ENCODE assay signal across 8 cellular contexts in genomic region chr22:18000441-18001039, GRCh38. TPM values are rescaled to one million over a fixed set of nuclear protein-coding genes. Genes with fewer than 3 reads are reported as not detected.
DNase-seq lines count a peak whose midpoint lies in the region; ATAC-seq, FAIRE-seq and TF ChIP-seq lines count a peak whose summit lies in the region.

No MANE protein-coding gene starts in this region.

- no peak for TF ChIP-seq CTCF in A549 (IDR thresholded peaks at IDR 0.05)
- 0 out of 2 replicates have a peak, but pooled peaks have one; percentile 4 for TF ChIP-seq CTCF in HEK293 (tag by site-specific recombination; IDR thresholded peaks at IDR 0.05)
- no peak for TF ChIP-seq CTCF in esophagus muscularis mucosa (IDR thresholded peaks at IDR 0.05)

- H3K18ac ChIP-seq in neuronal stem cell (ENCODE audit: low read length), result peak overlapping the region; percentile 98

- 0% methylated on average over 21 of the region's 52 CpGs for WGBS in A549 (ENCODE audit: missing lambda C conversion rate)
- under 1% methylated on average over 27 of the region's 52 CpGs for WGBS in esophagus muscularis mucosa
- no CpG with 5 or more reads among the region's 52 CpGs for WGBS in neuronal stem cell (ENCODE audit: extremely low coverage in 2 of 2, insufficient read length in 2 of 2, insufficient replicate concordance in 1 of 2), 2 donors

- peak overlapping the region; percentile 94 for H3K4me3 ChIP-seq in A549
- peak overlapping the region; percentile 92 for H3K4me3 ChIP-seq in HEK293 (ENCODE audit: low read depth, low read length)
- H3K4me3 ChIP-seq in esophagus muscularis mucosa, result peak overlapping the region; percentile 77 to 94 (median 89)
- H3K4me3 ChIP-seq in neuronal stem cell (ENCODE audit: low read length in 2 of 2), result peak overlapping the region; percentile 66 to 91

- no peak for FAIRE-seq in A549 (lab: Jason Lieb, UNC)

- no peak overlapping the region for H2BK12ac ChIP-seq in neuronal stem cell (ENCODE audit: low read length)

- H4K8ac ChIP-seq in neuronal stem cell (ENCODE audit: low read depth, low read length), result no peak overlapping the region

- H3K9ac ChIP-seq in neuronal stem cell (ENCODE audit: low read depth, low read length, poor library complexity), result peak overlapping the region; percentile 92

- peak overlapping the region; percentile 95 for H3K23ac ChIP-seq in neuronal stem cell (ENCODE audit: low read depth, low read length, poor library complexity)

- H3K14ac ChIP-seq in neuronal stem cell (ENCODE audit: low read length), result peak overlapping the region; percentile 77

- TF ChIP-seq EP300 in A549 (IDR thresholded peaks at IDR 0.05), result no peak
- no peak for TF ChIP-seq EP300 in esophagus muscularis mucosa (IDR thresholded peaks at IDR 0.05)

- peaks cover 26% of the 10 kb centered on the region for H3K4me1 ChIP-seq in A549
- H3K4me1 ChIP-seq in HEK293 (ENCODE audit: control insufficient read depth, insufficient read depth, low read length), result peaks cover 6% of the 10 kb centered on the region; the same call in 1 of the 2 replicates
- H3K4me1 ChIP-seq in esophagus muscularis mucosa, result peaks cover 26 to 48% (median 43%) of the 10 kb centered on the region in 4 donors
- peaks cover 3% of the 10 kb centered on the region in 2 donors for H3K4me1 ChIP-seq in neuronal stem cell (ENCODE audit: control insufficient read depth in 2 of 2, insufficient read depth in 1 of 2, low read depth in 1 of 2, low read length in 2 of 2)

- intact Hi-C loops in esophagus muscularis mucosa (cut with DNase I), result loop anchor here (2.0 to 5.0 kb wide), 2 partner anchors 76 to 168 kb away; partner anchors contain the start of gene PEX26
- intact Hi-C loops in posterior vena cava (cut with DNase I), result loop anchor here in 1 of 2 donors (10.0 kb wide), 1 partner anchor 86 kb away; no protein-coding TSS in a partner anchor

- H3K27me3 ChIP-seq in esophagus muscularis mucosa (no peaks in the 10 kb centered on the region), neuronal stem cell (ENCODE audit: control insufficient read depth in 3 of 3, insufficient read depth in 3 of 3, low read depth in 1 of 3, low read length in 3 of 3) (no peaks in the 10 kb centered on the region)

- H2AFZ ChIP-seq in neuronal stem cell (ENCODE audit: low read length), result peak overlapping the region; percentile 90

- no peak overlapping the region for H2AK5ac ChIP-seq in neuronal stem cell (ENCODE audit: low read depth, low read length)

- H3K27ac ChIP-seq in A549 (peak overlapping the region; percentile 96 to 99), HEK293 (ENCODE audit: extremely low read depth, low read depth, low read length) (peak overlapping the region; percentile 95), esophagus muscularis mucosa (replicated peaks in 1 of 4) (peak overlapping the region; percentile 89 to 95 (median 92)), neuronal stem cell (replicated peaks; ENCODE audit: low read length) (peak overlapping the region; percentile 88)

- DNase-seq in A549 (ENCODE audit: low read depth in 1 of 2, low spot score in 1 of 2) (peak in 1 of 2 experiments; percentile 24), esophagus muscularis mucosa (ENCODE audit: extremely low spot score) (no peak), neuronal stem cell (ENCODE audit: low spot score) (peak; percentile 43), posterior vena cava (ENCODE audit: low spot score) (no peak)
- peak; percentile 70 for DNase-seq in activated CD8-positive, alpha-beta memory T cell treated with anti-CD3 and anti-CD28 coated beads for 24 hours

- H3K79me1 ChIP-seq in neuronal stem cell (ENCODE audit: low read depth, low read length), result peaks cover 9% of the 10 kb centered on the region

- ATAC-seq in A549 (peak; percentile 35 to 45), GM19023 (IDR thresholded peaks at IDR 0.05; ENCODE audit: unreplicated experiment) (no peak), GM19328 (IDR thresholded peaks at IDR 0.05; ENCODE audit: unreplicated experiment) (no peak)

- H3K4me2 ChIP-seq in A549 (peak overlapping the region; percentile 81), neuronal stem cell (ENCODE audit: insufficient read depth, low read length, poor library complexity, severe bottlenecking) (peak overlapping the region; percentile 92)

- TF ChIP-seq RAD21 in A549 (conservative IDR thresholded peaks at IDR 0.05 in 1 of 2, IDR thresholded peaks at IDR 0.05 in 1 of 2), result no peak

- POLR2A ChIA-PET in A549 (lab: Yijun Ruan, JAX) (interaction anchor here (1.6 kb wide), 1 partner anchor 75 kb away, joined by 5 read pairs; no protein-coding TSS in a partner anchor), HEK293 (lab: Yijun Ruan, JAX) (interaction anchor here (0.5 to 3.0 kb wide), 8 partner anchors 13 to 149 kb away, joined by 3 to 15 read pairs (median 4); partner anchors contain the start of genes PEX26 and USP18)

- CTCF ChIA-PET in A549 (lab: Yijun Ruan, JAX), result interaction anchor here (0.7 to 12.1 kb wide), 13 partner anchors 9 to 171 kb away, joined by 3 to 107 read pairs (median 4); partner anchors contain the start of gene PEX26
- CTCF ChIA-PET in HEK293 (lab: Yijun Ruan, JAX), result interaction anchor here (0.5 to 2.8 kb wide), 16 partner anchors 14 to 412 kb away, joined by 3 to 20 read pairs (median 4); partner anchors contain the start of gene PEX26

- peak overlapping the region; percentile 42 for H2BK15ac ChIP-seq in neuronal stem cell (ENCODE audit: low read length)

- no peaks in the 10 kb centered on the region for H3K9me3 ChIP-seq in A549
- no peaks in the 10 kb centered on the region for H3K9me3 ChIP-seq in HEK293 (ENCODE audit: control insufficient read depth, insufficient read depth, low read depth, low read length)
- H3K9me3 ChIP-seq in esophagus muscularis mucosa, result no peaks in the 10 kb centered on the region
- no peaks in the 10 kb centered on the region for H3K9me3 ChIP-seq in neuronal stem cell (replicated peaks in 1 of 2; ENCODE audit: control insufficient read depth in 2 of 2, insufficient read depth in 1 of 2, low read depth in 1 of 2, low read length in 2 of 2)

- H2BK120ac ChIP-seq in neuronal stem cell (ENCODE audit: low read depth, low read length), result no peak overlapping the region

- TF ChIP-seq POLR2A in A549 (IDR thresholded peaks at IDR 0.05; ENCODE audit: low read length), result no peak
- no peak for TF ChIP-seq POLR2A in esophagus muscularis mucosa (IDR thresholded peaks at IDR 0.05; ENCODE audit: low read depth)

- H4K91ac ChIP-seq in neuronal stem cell (ENCODE audit: low read depth, low read length, poor library complexity), result no peak overlapping the region

- H3K4ac ChIP-seq in neuronal stem cell (ENCODE audit: low read length), result no peak overlapping the region

- peak overlapping the region; percentile 54 for H2BK5ac ChIP-seq in neuronal stem cell (ENCODE audit: low read length)

- no peaks in the 10 kb centered on the region for H3K36me3 ChIP-seq in HEK293 (ENCODE audit: control insufficient read depth in 2 of 2, insufficient read depth in 1 of 2, low read length in 2 of 2)
- H3K36me3 ChIP-seq in esophagus muscularis mucosa, result no peaks in the 10 kb centered on the region
- no peaks in the 10 kb centered on the region for H3K36me3 ChIP-seq in neuronal stem cell (replicated peaks in 1 of 2; ENCODE audit: control insufficient read depth in 2 of 2, insufficient read depth in 2 of 2, low read length in 2 of 2)

TF ChIP-seq in A549, 52 proteins besides CTCF, POLR2A, EP300 and RAD21:
- 0 out of 2 replicates have a peak, but pooled peaks have one; percentile 10 for TF ChIP-seq PHF8 (IDR thresholded peaks at IDR 0.05; ENCODE audit: borderline replicate concordance, low read depth)
- no peak for TF ChIP-seq CBX2 (IDR thresholded peaks at IDR 0.05; ENCODE audit: borderline replicate concordance, low read depth)
- TF ChIP-seq ATOH8 (CRISPR knock-in tag; IDR thresholded peaks at IDR 0.05; ENCODE audit: low read depth), result no peak
- no peak for TF ChIP-seq BHLHE40 (IDR thresholded peaks at IDR 0.05; ENCODE audit: low read depth, low read length)
- TF ChIP-seq NFE2L2 (conservative IDR thresholded peaks at IDR 0.05; ENCODE audit: low read length), result no peak
- TF ChIP-seq ZC3H11A (IDR thresholded peaks at IDR 0.05), result no peak

TF ChIP-seq in HEK293, 187 proteins besides CTCF, POLR2A, EP300 and RAD21 (continues in another document):
- TF ChIP-seq ZSCAN23 (tag by site-specific recombination; IDR thresholded peaks at IDR 0.05), result no peak
- TF ChIP-seq ZNF211 (tag by site-specific recombination; IDR thresholded peaks at IDR 0.05; ENCODE audit: low read depth), result no peak
- no peak for TF ChIP-seq ZBTB21 (tag by site-specific recombination; IDR thresholded peaks at IDR 0.05)
- TF ChIP-seq ZXDB (tag by site-specific recombination; IDR thresholded peaks at IDR 0.05), result no peak
- no peak for TF ChIP-seq ZNF785 (tag by site-specific recombination; IDR thresholded peaks at IDR 0.05)
- no peak for TF ChIP-seq ZNF112 (tag by site-specific recombination; IDR thresholded peaks at IDR 0.05)
- no peak for TF ChIP-seq AEBP2 (tag by site-specific recombination; IDR thresholded peaks at IDR 0.05; ENCODE audit: borderline replicate concordance)

RNA-seq across cellular contexts. Expression of gene MICAL3, which starts 23.8 kb away (rescaled TPM):
- polyA plus RNA-seq in A549 (2011; rRNA removed) (18.7 and 20.5 TPM in 2 replicates), A549 (2017; fragmentation: RNase III; extraction: RNeasy Plus Mini Kit Qiagen cat#74134 plus additional on column Dnase treatment) (30.1 to 35.1 TPM (median 30.3 TPM) in 3 replicates)
- 13.3 and 17.7 TPM in 2 replicates for polyA plus RNA-seq in A549 (2012; cell fraction: cytosol; rRNA removed)
- 74.0 and 74.6 TPM in 2 replicates for polyA plus RNA-seq in A549 (2012; cell fraction: nucleus; rRNA removed)
- 28.0 and 34.1 TPM in 2 replicates for polyA minus RNA-seq in A549 (2011; rRNA and poly(A)+ RNA removed)
- total RNA-seq in esophagus muscularis mucosa (10 to 100 TPM; 35.1 to 91.8 (median 67.8) TPM), posterior vena cava (100 to 1,000 TPM; 106 to 114 TPM)
- polyA plus RNA-seq in neuronal stem cell (2013, experiment 1 of 2), result 9.6 TPM
- 9.0 TPM for polyA plus RNA-seq in neuronal stem cell (2013, experiment 2 of 2)

Comparison
In these comparisons a context has a peak if more than half of its experiments do, and no peak if none do; other contexts are left out.
1. ATAC-seq: peak in A549 (2 of 2); none in GM19023 (single experiment) and GM19328 (single experiment).
2. DNase-seq: peak in activated CD8-positive, alpha-beta memory T cell treated with anti-CD3 and anti-CD28 coated beads for 24 hours (single experiment) and neuronal stem cell (single experiment); none in esophagus muscularis mucosa (single experiment) and posterior vena cava (single experiment).
3. Of the 5 proteins assayed by ChIP-seq in both HEK293 and A549: peak only in HEK293: CTCF; only in A549: none; in both: none; in neither: 4.
4. Peak in every context shown above with its lines, with median percentiles within 50 percentile points of each other: H3K27ac ChIP-seq and H3K4me3 ChIP-seq.